11 cellular contexts compared by ENCODE assay signal in the genomic region with DNA sequence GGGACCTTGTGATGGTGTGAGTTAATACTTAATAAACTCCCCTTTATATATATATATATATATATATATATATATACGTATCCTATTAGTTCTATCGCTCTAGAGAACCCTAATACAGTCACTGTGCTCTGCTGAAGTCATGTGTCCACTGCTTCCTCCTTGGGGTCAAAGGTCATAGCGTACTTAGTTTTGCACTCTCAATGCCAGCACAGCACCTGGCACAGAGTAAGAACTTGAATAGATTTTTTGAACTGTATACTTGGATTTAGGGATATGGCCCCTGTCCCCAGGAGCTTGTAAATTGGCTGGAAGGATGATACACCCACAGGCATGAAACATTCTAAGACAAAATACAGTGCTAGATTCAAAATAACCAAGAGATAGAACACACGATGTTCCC. TPM values are rescaled to one million over a fixed set of nuclear protein-coding genes. Genes with fewer than 3 reads are reported as not detected.
"Had no signal": no experiment of that assay in that cellular context is flagged by ENCODE, and none has a peak within 500 bp of the region (broad histone marks: within the 10 kb centered on the region; RNA-seq: fewer than 3 reads in every experiment).

No MANE protein-coding gene starts in this region.

- DNase-seq: GM23248, GOT3, H7, H9, HCEC 1CT, HFFc6 had no signal

- H2AFZ ChIP-seq: GM23248, GM23338 had no signal

- H3K27ac Mint-ChIP-seq: GM23338, H9, HFFc6 had no signal

- H3K4me2 ChIP-seq: GM23338 had no signal

- H3K27ac ChIP-seq: GM23248 had no signal

- FAIRE-seq: H1, H54 had no signal

- H3K9me3 Mint-ChIP-seq: GM23338, H9, HFFc6 had no signal

- H3K4me3 ChIP-seq: GM23248, GM23338, HAP-1 had no signal

- H3K36me3 ChIP-seq: HAP-1 had no signal

- H3K4me3 Mint-ChIP-seq: GM23338, H9, HFFc6 had no signal

- ATAC-seq: GM23338, HCT116 had no signal

- H3K9ac ChIP-seq: GM23248 had no signal

- H3K4me1 ChIP-seq: HAP-1 had no signal

- H3K9me3 ChIP-seq: HAP-1 had no signal

RNA-seq across cellular contexts. Expression of a gene that starts 58.9 kb away (rescaled TPM):
- polyA plus RNA-seq: GM23248 had no signal
